20 cellular contexts compared by ENCODE assay signal in genomic region chr4:4572821-4573220, GRCh38.
"Had no signal": no experiment of that assay in that cellular context is flagged by ENCODE, and none has a peak within 500 bp of the region (broad histone marks: within the 10 kb centered on the region; RNA-seq: fewer than 3 reads in every experiment).

No MANE protein-coding gene starts in this region.

- H3K9me3 ChIP-seq: left ventricle myocardium inferior, right atrium auricular region, tibial artery, uterus had no signal

- H3K27ac Mint-ChIP-seq: activated naive CD8-positive, alpha-beta T cell treated with anti-CD3 and anti-CD28 coated beads for 36 hours; activated T-cell treated with anti-CD3 and anti-CD28 coated beads, Interleukin-2, amount 50 U/mL, for 72 hours; memory B cell; WTC11 had no signal

- H3K4me3 Mint-ChIP-seq: activated naive CD8-positive, alpha-beta T cell treated with anti-CD3 and anti-CD28 coated beads for 36 hours; activated T-cell treated with anti-CD3 and anti-CD28 coated beads, Interleukin-2, amount 50 U/mL, for 72 hours; memory B cell; WTC11 had no signal

- H3K36me3 ChIP-seq: left ventricle myocardium inferior, right atrium auricular region, tibial artery, uterus had no signal

- H3K27ac ChIP-seq: left ventricle myocardium inferior, right atrium auricular region, tibial artery had no signal

- DNase-seq: activated CD4-positive, alpha-beta T cell treated with anti-CD3 and anti-CD28 coated beads for 48 hours; activated CD8-positive, alpha-beta memory T cell treated with anti-CD3 and anti-CD28 coated beads, Interleukin-2, amount 50 U/mL, for 48 hours; activated gamma-delta T cell; activated naive CD8-positive, alpha-beta T cell treated with anti-CD3 and anti-CD28 coated beads for 36 hours; activated T-cell treated with anti-CD3 and anti-CD28 coated beads, Interleukin-2, amount 50 U/mL, for 72 hours; effector memory CD4-positive, alpha-beta T cell; hippocampal formation; kidney; left ventricle myocardium inferior; naive thymus-derived CD8-positive, alpha-beta T cell; posterior cingulate gyrus; small intestine; stimulated activated CD4-positive, alpha-beta T cell treated with anti-CD3 and anti-CD28 coated beads, Interleukin-4, amount 100 ng/mL, for 24 hours; stimulated activated naive CD4-positive, alpha-beta T cell; T-helper 2 cell; tibial artery; uterus had no signal

- H3K4me1 ChIP-seq: uterus had no signal

- H3K4me3 ChIP-seq: left ventricle myocardium inferior, right atrium auricular region, tibial artery, uterus had no signal

- H3K27me3 Mint-ChIP-seq: activated naive CD8-positive, alpha-beta T cell treated with anti-CD3 and anti-CD28 coated beads for 36 hours; memory B cell had no signal
